Comparison of ENCODE assay signal across 8 cellular contexts in genomic region chr15:31387483-31388118, GRCh38.
DNase-seq lines count a peak whose midpoint lies in the region; ATAC-seq and TF ChIP-seq lines count a peak whose summit lies in the region.

No MANE protein-coding gene starts in this region.

- no peak for TF ChIP-seq POLR2A in adrenal gland (IDR thresholded peaks at IDR 0.05)

- peaks cover 0 to 2% of the 10 kb centered on the region in 2 donors for H3K27me3 Mint-ChIP-seq in CD8-positive, alpha-beta memory T cell

- no peaks in the 10 kb centered on the region for H3K9me3 Mint-ChIP-seq in CD8-positive, alpha-beta memory T cell

- POLR2A ChIA-PET in CD8-positive, alpha-beta memory T cell (lab: Charles Lee) = interaction anchor here (0.6 to 2.8 kb wide), 3 partner anchors 22 to 62 kb away, joined by 3 to 15 read pairs (median 5); partner anchors contain the start of gene KLF13
- POLR2A ChIA-PET in GM10248 (lab: Yijun Ruan, JAX) = no interaction called here

- CTCF ChIA-PET in CD8-positive, alpha-beta memory T cell (lab: Charles Lee) = interaction anchor here (0.9 to 5.8 kb wide), 6 partner anchors 20 to 85 kb away, joined by 3 to 29 read pairs (median 4); no protein-coding TSS in a partner anchor
- CTCF ChIA-PET in GM10248 (lab: Yijun Ruan, JAX) = no interaction called here

- no peaks in the 10 kb centered on the region for H3K9me3 ChIP-seq in CD8-positive, alpha-beta memory T cell (ENCODE audit: low read length)
- no peaks in the 10 kb centered on the region for H3K9me3 ChIP-seq in adrenal gland (replicated peaks in 1 of 3)

- H3K36me3 ChIP-seq in CD8-positive, alpha-beta memory T cell (ENCODE audit: insufficient read depth, low read length) = no peaks in the 10 kb centered on the region
- no peaks in the 10 kb centered on the region for H3K36me3 ChIP-seq in adrenal gland (replicated peaks in 1 of 2)

- TF ChIP-seq CTCF in adrenal gland (IDR thresholded peaks at IDR 0.05) = no peak
- TF ChIP-seq CTCF in GM10248 (IDR thresholded peaks at IDR 0.05; ENCODE audit: control extremely low read depth, extremely low read depth, low read depth, missing control alignments) = no peak

- no peaks in the 10 kb centered on the region for H3K27me3 ChIP-seq in CD8-positive, alpha-beta memory T cell (ENCODE audit: insufficient read depth, low read length, poor library complexity, severe bottlenecking)
- no peaks in the 10 kb centered on the region for H3K27me3 ChIP-seq in adrenal gland

- intact Hi-C loops in adrenal gland (cut with DNase I) = loop anchor here in 1 of 2 donors (5.0 kb wide), 1 partner anchor 155 kb away; no protein-coding TSS in a partner anchor

- no peak for ATAC-seq in HG03108 (IDR thresholded peaks at IDR 0.05; ENCODE audit: unreplicated experiment)
- ATAC-seq in GM21447 (IDR thresholded peaks at IDR 0.05; ENCODE audit: unreplicated experiment) = no peak

- WGBS in adrenal gland, 4 donors = 46 to 52% (median 49%) methylated on average over 5 to 6 of the region's 6 CpGs

- H3K27ac Mint-ChIP-seq in CD8-positive, alpha-beta memory T cell = peak overlapping the region; percentile 84 to 96 (median 95)

- H3K4me1 Mint-ChIP-seq in CD8-positive, alpha-beta memory T cell = peaks cover 69 to 82% (median 77%) of the 10 kb centered on the region in 3 donors

- peaks cover 0 to 14% (median 1%) of the 10 kb centered on the region in 3 donors for H3K36me3 Mint-ChIP-seq in CD8-positive, alpha-beta memory T cell

- H3K4me3 Mint-ChIP-seq in CD8-positive, alpha-beta memory T cell = peak overlapping the region; percentile 72 to 88 (median 82)

- H3K4me1 ChIP-seq in CD8-positive, alpha-beta memory T cell (ENCODE audit: insufficient read depth, low read length) = peaks cover 60% of the 10 kb centered on the region
- peaks cover 0 to 16% of the 10 kb centered on the region in 2 donors for H3K4me1 ChIP-seq in adrenal gland (replicated peaks in 1 of 2)

- H3K27ac ChIP-seq in CD8-positive, alpha-beta memory T cell (ENCODE audit: low read depth, low read length) = peak overlapping the region; percentile 17
- H3K27ac ChIP-seq in adrenal gland = peak overlapping the region in 4 of 5 donors; percentile 16 to 65 (median 56)

- peak in 3 of 5 donors; percentile 49 to 77 (median 70) for DNase-seq in CD8-positive, alpha-beta memory T cell
- DNase-seq in NCI-H2029 treated with DMSO at 0.1 percent for 48 hours (lab: John Stamatoyannopoulos, UW) (peak; percentile 9), adrenal gland (peak; percentile 44 to 95 (median 69)), medulla oblongata (ENCODE audit: extremely low spot score) (peak; percentile 28), HPDE6-E6E7 (ENCODE audit: extremely low spot score) (no peak), GM10248 (ENCODE audit: extremely low spot score) (no peak)

- H3K4me3 ChIP-seq in CD8-positive, alpha-beta memory T cell (ENCODE audit: low read length) = peak overlapping the region; percentile 8
- no peak overlapping the region for H3K4me3 ChIP-seq in adrenal gland

Comparison
In these comparisons a context has a peak if more than half of its experiments do, and no peak if none do; other contexts are left out.
1. DNase-seq: peak in CD8-positive, alpha-beta memory T cell (3 of 5), NCI-H2029 treated with DMSO at 0.1 percent for 48 hours (single experiment), adrenal gland (7 of 7) and medulla oblongata (single experiment); none in HPDE6-E6E7 (single experiment) and GM10248 (single experiment).